ENCODE assay signal across 27 cellular contexts in genomic region chr5:171024084-171024483, GRCh38.
"Had no signal": no experiment of that assay in that cellular context is flagged by ENCODE, and none has a peak within 500 bp of the region (broad histone marks: within the 10 kb centered on the region; RNA-seq: fewer than 3 reads in every experiment).

No MANE protein-coding gene starts in this region.

- H3K36me3 ChIP-seq: suprapubic skin, thoracic aorta, thyroid gland, tibial nerve, transverse colon, upper lobe of left lung, upper lobe of right lung, uterus, vagina had no signal

- H3K4me1 ChIP-seq: stomach, suprapubic skin, testis, thyroid gland, tibial artery, tibial nerve, transverse colon, upper lobe of left lung, upper lobe of right lung, uterus, vagina had no signal

- H3K4me3 ChIP-seq: stomach, suprapubic skin, testis, thoracic aorta, thyroid gland, tibial artery, tibial nerve, transverse colon, upper lobe of left lung, upper lobe of right lung, uterus, vagina had no signal

- ATAC-seq: stimulated activated effector memory CD8-positive, alpha-beta T cell treated with anti-CD3 and anti-CD28 coated beads, Interleukin-12 subunit alpha, Interleukin-12 subunit beta, amount 100 ng/mL, for 72 hours; stimulated activated memory B cell treated with anti-CD40 and anti-IgM and Interleukin-4, amounts not matched to agents 10 μg/mL and 1 μg/mL and 100 μg/mL, for 72 hours; stimulated activated naive B cell treated with anti-CD40 and anti-IgM and Interleukin-4, amounts not matched to agents 10 μg/mL and 1 μg/mL and 100 μg/mL, for 72 hours; stimulated activated naive CD8-positive, alpha-beta T cell treated with anti-CD3 and anti-CD28 coated beads, Interleukin-15, amount 100 ng/mL, for 72 hours; stimulated activated naive CD8-positive, alpha-beta T cell treated with anti-CD3 and anti-CD28 coated beads, Interleukin-15, Interleukin-2, amounts not matched to agents 100 U/mL and 50 U/mL, for 24 hours; upper lobe of right lung had no signal

- FAIRE-seq: urothelium cell line had no signal

- H3K27ac ChIP-seq: stomach, suprapubic skin, testis, thoracic aorta, thyroid gland, tibial artery, tibial nerve, transverse colon, upper lobe of left lung, upper lobe of right lung, uterus, vagina had no signal

- H3K27me3 ChIP-seq: stomach, suprapubic skin, testis, thyroid gland, tibial artery, tibial nerve, transverse colon, upper lobe of left lung, upper lobe of right lung, uterus, vagina had no signal

- DNase-seq: stimulated activated CD4-positive, alpha-beta T cell treated with anti-CD3 and anti-CD28 coated beads, Interleukin-2, amount 100 ng/mL, for 48 hours; stimulated activated CD4-positive, alpha-beta T cell treated with anti-CD3 and anti-CD28 coated beads, Interleukin-4, amount 100 ng/mL, for 1 hour; stimulated activated CD4-positive, alpha-beta T cell treated with anti-CD3 and anti-CD28 coated beads, Interleukin-4, amount 100 ng/mL, for 24 hours; stimulated activated CD4-positive, alpha-beta T cell treated with anti-CD3 and anti-CD28 coated beads, Interleukin-4, amount 100 ng/mL, for 4 hours; stimulated activated CD8-positive, alpha-beta memory T cell treated with anti-CD3 and anti-CD28 coated beads, Interleukin-4, amount 100 ng/mL, for 48 hours; stimulated activated naive B cell treated with anti-CD40 and anti-IgM and Interleukin-4, amounts not matched to agents 10 μg/mL and 1 μg/mL and 100 μg/mL, for 72 hours; stimulated activated naive CD4-positive, alpha-beta T cell; stimulated activated naive CD4-positive, alpha-beta T cell treated with Interleukin-2 at 50 U/mL for 16 hours; stimulated activated naive CD8-positive, alpha-beta T cell treated with anti-CD3 and anti-CD28 coated beads, Interleukin-15, amount 100 ng/mL, for 72 hours; stimulated activated naive CD8-positive, alpha-beta T cell treated with anti-CD3 and anti-CD28 coated beads, Interleukin-15, Interleukin-2, amounts not matched to agents 100 U/mL and 50 U/mL, for 24 hours; stomach; substantia nigra; testis; thyroid gland; tibial artery; transverse colon; trophoblast cell; upper lobe of left lung; upper lobe of right lung; uterus had no signal

- H3K9me3 ChIP-seq: testis, thyroid gland, upper lobe of right lung, uterus, vagina had no signal
